25 cellular contexts compared by ENCODE assay signal in genomic region chr2:241460631-241461030, GRCh38.
"Had no signal": no experiment of that assay in that cellular context is flagged by ENCODE, and none has a peak within 500 bp of the region (broad histone marks: within the 10 kb centered on the region; RNA-seq: fewer than 3 reads in every experiment).

No MANE protein-coding gene starts in this region.

- H3K4me3 ChIP-seq: ascending aorta, cardiac muscle cell, gastroesophageal sphincter, left lung, psoas muscle, right atrium auricular region, testis, transverse colon had no signal

- H3K27me3 ChIP-seq: ascending aorta, cardiac muscle cell, gastroesophageal sphincter, right atrium auricular region, testis, transverse colon had no signal

- H3K36me3 ChIP-seq: cardiac muscle cell, right atrium auricular region, transverse colon had no signal

- H3K4me1 ChIP-seq: ascending aorta, gastroesophageal sphincter, left lung, parathyroid adenoma, psoas muscle, right atrium auricular region, testis had no signal

- ATAC-seq: gastroesophageal sphincter; naive thymus-derived CD4-positive, alpha-beta T cell; T-helper 17 cell had no signal

- H3K9me3 ChIP-seq: ascending aorta, gastroesophageal sphincter, left lung, psoas muscle, right atrium auricular region, testis, transverse colon had no signal

- H3K27ac ChIP-seq: ascending aorta, cardiac muscle cell, gastroesophageal sphincter, left lung, parathyroid adenoma, psoas muscle, right atrium auricular region, testis, transverse colon had no signal

- DNase-seq: activated CD4-positive, alpha-beta memory T cell treated with anti-CD3 and anti-CD28 coated beads for 36 hours; activated CD4-positive, alpha-beta T cell treated with anti-CD3 and anti-CD28 coated beads, Interleukin-2, amount 10 ng/mL, durations not matched to agents 24 days and 14 days; activated CD4-positive, CD25-positive, alpha-beta regulatory T cell treated with anti-CD3 and anti-CD28 coated beads, Interleukin-2, amount 50 U/mL, for 72 hours; activated CD8-positive, alpha-beta memory T cell treated with anti-CD3 and anti-CD28 coated beads, Interleukin-2, amount 50 U/mL, for 4 hours; activated effector memory CD4-positive, alpha-beta T cell treated with anti-CD3 and anti-CD28 coated beads, Interleukin-2, amount 50 U/mL, for 16 hours; activated naive CD4-positive, alpha-beta T cell treated with anti-CD3 and anti-CD28 coated beads for 36 hours; activated naive CD8-positive, alpha-beta T cell treated with anti-CD3 and anti-CD28 coated beads, Interleukin-2, amount 10 ng/mL, durations not matched to agents 7 days and 5 days; activated T-cell treated with anti-CD3 and anti-CD28 coated beads, Interleukin-2, amount 50 U/mL, for 1 hour; cortex of kidney; hippocampal formation; immature natural killer cell; left lung; naive thymus-derived CD4-positive, alpha-beta T cell; occipital lobe; psoas muscle; stimulated activated naive CD4-positive, alpha-beta T cell treated with Interleukin-2 at 50 U/mL for 16 hours; T-helper 17 cell; T1000; testis; transverse colon had no signal
